Comparison of ENCODE assay signal across 8 cellular contexts in the genomic region with DNA sequence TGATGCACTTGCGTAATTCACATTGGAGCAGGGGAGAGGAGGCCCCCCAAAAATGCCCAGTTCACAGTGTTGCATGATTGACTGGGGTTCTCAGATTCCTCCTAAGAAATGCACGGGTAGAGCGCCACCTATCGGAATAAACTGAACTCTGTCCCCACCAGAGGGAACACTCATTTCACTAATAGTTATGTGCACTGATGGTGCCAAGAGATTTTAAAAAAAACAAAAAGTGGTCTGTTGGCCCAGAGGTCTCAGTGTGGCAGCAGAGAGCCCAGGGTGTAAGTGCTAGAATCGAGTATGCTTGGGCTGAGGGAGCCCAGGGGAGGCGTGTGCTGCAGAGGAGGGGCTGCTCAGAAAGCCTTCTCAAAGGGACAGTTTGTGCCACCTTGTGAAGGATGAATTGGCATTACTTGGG. TPM values are rescaled to one million over a fixed set of nuclear protein-coding genes. Genes with fewer than 3 reads are reported as not detected.
DNase-seq lines count a peak whose midpoint lies in the region; ATAC-seq and TF ChIP-seq lines count a peak whose summit lies in the region.

No MANE protein-coding gene starts in this region.

- TF ChIP-seq CTCF in choroid plexus epithelial cell (conservative IDR thresholded peaks at IDR 0.05; ENCODE audit: low read depth, low read length) (peak; percentile 83), right lobe of liver (IDR thresholded peaks at IDR 0.05) (peak; percentile 75 to 82 (median 76))

- H3K4me3 ChIP-seq in choroid plexus epithelial cell (ENCODE audit: low read depth, low read length) (no peak overlapping the region), right lobe of liver (no peak overlapping the region)

- TF ChIP-seq POLR2A in right lobe of liver (IDR thresholded peaks at IDR 0.05): no peak

- peaks cover 0 to 2% (median under 1%) of the 10 kb centered on the region in 4 donors for H3K4me1 ChIP-seq in right lobe of liver

- H3K27me3 ChIP-seq in right lobe of liver: no peaks in the 10 kb centered on the region

- H3K36me3 ChIP-seq in right lobe of liver: peaks cover 0 to 81% (median 25%) of the 10 kb centered on the region in 4 donors

- DNase-seq in Right ventricle myocardium superior: no peak
- no peak for DNase-seq in cardiac septum (ENCODE audit: low spot score)
- peak; percentile 18 for DNase-seq in NCI-H2029 (lab: John Stamatoyannopoulos, UW)
- peak; percentile 45 for DNase-seq in activated CD4-positive, CD25-positive, alpha-beta regulatory T cell treated with anti-CD3 and anti-CD28 coated beads, Interleukin-2, amount 50 U/mL, for 16 hours (ENCODE audit: low read depth, low spot score)
- DNase-seq in choroid plexus epithelial cell (ENCODE audit: low read depth): peak; percentile 73
- DNase-seq in right lobe of liver: peak in 1 of 3 donors; percentile 16
- DNase-seq in stimulated activated CD8-positive, alpha-beta memory T cell treated with anti-CD3 and anti-CD28 coated beads, Interleukin-7, amount 100 ng/mL, for 24 hours (ENCODE audit: low read depth): peak; percentile 31

- intact Hi-C loops in Right ventricle myocardium superior (cut with DNase I) (loop anchor here (5.0 kb wide), 1 partner anchor 118 kb away; no protein-coding TSS in a partner anchor), cardiac septum (cut with DNase I) (no loop called here), right lobe of liver (cut with DNase I) (loop anchor here in 1 of 2 donors (5.0 kb wide), 1 partner anchor 118 kb away; no protein-coding TSS in a partner anchor)

- H3K9me3 ChIP-seq in right lobe of liver: no peaks in the 10 kb centered on the region

- ATAC-seq in Right ventricle myocardium superior (ENCODE audit: poor library complexity) (peak; percentile 69), right lobe of liver (peak; percentile 55 to 80 (median 72)), GM21528 (IDR thresholded peaks at IDR 0.05; ENCODE audit: low FRiP score, unreplicated experiment) (no peak)

- 20% methylated on average over 6 of the region's 6 CpGs for WGBS in right lobe of liver (ENCODE audit: insufficient coverage, low coverage, low lambda C conversion rate, missing lambda C conversion rate)

- H3K27ac ChIP-seq in right lobe of liver: no peak overlapping the region

RNA-seq across cellular contexts. Expression of gene PINK1, which starts 6.9 kb away (rescaled TPM):
- total RNA-seq in Right ventricle myocardium superior: 288 TPM
- total RNA-seq in cardiac septum: 224 TPM
- 10 to 100 TPM; 67.3 to 94.1 (median 83.0) TPM for total RNA-seq in right lobe of liver

RNA-seq across cellular contexts. Expression of gene DDOST, which starts 21.0 kb away (rescaled TPM):
- total RNA-seq in Right ventricle myocardium superior (130 TPM), cardiac septum (108 TPM), right lobe of liver (100 to 1,000 TPM in 3 of 6 experiments, 10 to 100 TPM in 3; 53.0 to 132 (median 100) TPM)

RNA-seq across cellular contexts. Expression of gene CDA, which starts 51.3 kb away (rescaled TPM):
- 3.5 TPM for total RNA-seq in Right ventricle myocardium superior
- 4.0 TPM for total RNA-seq in cardiac septum
- total RNA-seq in right lobe of liver: 10 to 100 TPM; 12.6 to 33.8 (median 24.5) TPM

Comparison
In these comparisons a context has a peak if more than half of its experiments do, and no peak if none do; other contexts are left out.
1. DNase-seq: peak in NCI-H2029 (single experiment), activated CD4-positive, CD25-positive, alpha-beta regulatory T cell treated with anti-CD3 and anti-CD28 coated beads, Interleukin-2, amount 50 U/mL, for 16 hours (single experiment), choroid plexus epithelial cell (single experiment) and stimulated activated CD8-positive, alpha-beta memory T cell treated with anti-CD3 and anti-CD28 coated beads, Interleukin-7, amount 100 ng/mL, for 24 hours (single experiment); none in Right ventricle myocardium superior (single experiment) and cardiac septum (single experiment).